In the genomic region with DNA sequence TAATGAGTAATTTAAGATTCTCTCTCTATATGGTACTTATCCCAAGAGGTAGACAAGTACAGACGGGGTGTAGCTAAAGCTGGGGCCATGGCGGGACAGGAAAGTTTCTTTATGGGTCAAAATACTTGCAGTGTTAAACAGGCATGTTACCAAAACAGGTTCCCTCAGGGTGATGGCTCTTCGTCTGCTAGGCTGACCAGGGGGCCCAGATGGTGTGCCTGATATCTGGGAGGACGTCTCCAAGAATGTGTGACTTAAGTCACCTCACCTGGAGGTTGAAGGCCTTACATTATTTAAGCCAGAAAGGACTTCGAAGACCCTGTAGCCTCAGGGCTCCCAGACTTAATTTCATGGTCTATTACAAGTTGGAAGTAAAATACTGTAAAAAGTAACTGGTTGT, we compare ENCODE assay signal across 20 cellular contexts. TPM values are rescaled to one million over a fixed set of nuclear protein-coding genes. Genes with fewer than 3 reads are reported as not detected.
A peak's percentile ranks its signal among the peaks of the same experiment; 100 is the strongest.
DNase-seq lines count a peak whose midpoint lies in the region; ATAC-seq and TF ChIP-seq lines count a peak whose summit lies in the region.
"Had no signal": no experiment of that assay in that cellular context is flagged by ENCODE, and none has a peak within 500 bp of the region (broad histone marks: within the 10 kb centered on the region; RNA-seq: fewer than 3 reads in every experiment).

No MANE protein-coding gene starts in this region.

- H3K4me1 ChIP-seq in right cardiac atrium (ENCODE audit: control insufficient read depth, insufficient read depth, low read length) (no peaks in the 10 kb centered on the region), left lung (peaks cover 10 to 21% of the 10 kb centered on the region in 2 donors)

- 56% methylated on average over 5 of the region's 5 CpGs for WGBS in right cardiac atrium

- H3K27ac ChIP-seq in right cardiac atrium (ENCODE audit: low read length) = peak overlapping the region; percentile 33
- peak overlapping the region; percentile 60 to 87 for H3K27ac ChIP-seq in left lung
- peak overlapping the region in 17 of 21 experiments; percentile 11 to 85 (median 48) for H3K27ac ChIP-seq in skin epidermis
- H3K27ac ChIP-seq: VCaP had no signal

- ATAC-seq in right cardiac atrium (no peak), left ventricle myocardium superior (no peak), left lung (no peak)
- ATAC-seq: Panc1 had no signal

- H3K4me3 ChIP-seq in right cardiac atrium (ENCODE audit: low read length) = no peak overlapping the region
- H3K4me3 ChIP-seq in left lung = no peak overlapping the region
- H3K4me3 ChIP-seq in skin epidermis = no peak overlapping the region

- intact Hi-C loops in right cardiac atrium (cut with DNase I) (no loop called here), left ventricle myocardium superior (cut with micrococcal nuclease) (no loop called here), left lung (cut with DNase I) (no loop called here)

- H3K36me3 ChIP-seq in left lung = no peaks in the 10 kb centered on the region

- no peaks in the 10 kb centered on the region for H3K9me3 ChIP-seq in right cardiac atrium (ENCODE audit: control insufficient read depth, low read length)
- no peaks in the 10 kb centered on the region for H3K9me3 ChIP-seq in left lung

- DNase-seq in right cardiac atrium (no peak), left ventricle myocardium superior (no peak), left lung (no peak), NCI-H128 (lab: John Stamatoyannopoulos, UW; ENCODE audit: unreplicated experiment) (no peak), NCI-H82 treated with DMSO at 0.1 percent for 48 hours (lab: John Stamatoyannopoulos, UW; ENCODE audit: unreplicated experiment) (no peak), DMS114 treated with DMSO at 0.1 percent for 48 hours (lab: John Stamatoyannopoulos, UW; ENCODE audit: unreplicated experiment) (no peak)
- no peak for DNase-seq in activated naive CD4-positive, alpha-beta T cell treated with Interleukin-2 at 50 U/mL for 16 hours
- DNase-seq: ACHN; activated CD4-positive, alpha-beta memory T cell treated with anti-CD3 and anti-CD28 coated beads, Interleukin-2, amount 10 ng/mL, durations not matched to agents 7 days and 5 days; activated T-cell treated with anti-CD3 and anti-CD28 coated beads, Interleukin-2, amount 50 U/mL, for 48 hours; CD8-positive, alpha-beta memory T cell; effector CD8-positive, alpha-beta T cell; EL; NCI-H774; stimulated activated CD4-positive, alpha-beta T cell treated with anti-CD3 and anti-CD28 coated beads, Interleukin-4, amount 100 ng/mL, for 1 hour; SW 1271 had no signal

- no peak for TF ChIP-seq CTCF in left lung (IDR thresholded peaks at IDR 0.05)

- no peaks in the 10 kb centered on the region for H3K27me3 ChIP-seq in right cardiac atrium (ENCODE audit: control insufficient read depth, insufficient read depth)
- peaks cover 0 to 6% of the 10 kb centered on the region in 2 donors for H3K27me3 ChIP-seq in left lung

RNA-seq across cellular contexts. Expression of a gene that starts 52.7 kb away (rescaled TPM):
- total RNA-seq in right cardiac atrium (10 to 100 TPM; 54.8 to 91.6 (median 63.5) TPM), left ventricle myocardium superior (9.6 TPM), left lung (10 to 100 TPM; 36.6 to 59.8 TPM)
- 35.9 TPM for polyA plus RNA-seq in right cardiac atrium
- polyA plus RNA-seq: CD8-positive, alpha-beta memory T cell; neural cell had no signal
